ENCODE assay signal across 3 cellular contexts in the genomic region with DNA sequence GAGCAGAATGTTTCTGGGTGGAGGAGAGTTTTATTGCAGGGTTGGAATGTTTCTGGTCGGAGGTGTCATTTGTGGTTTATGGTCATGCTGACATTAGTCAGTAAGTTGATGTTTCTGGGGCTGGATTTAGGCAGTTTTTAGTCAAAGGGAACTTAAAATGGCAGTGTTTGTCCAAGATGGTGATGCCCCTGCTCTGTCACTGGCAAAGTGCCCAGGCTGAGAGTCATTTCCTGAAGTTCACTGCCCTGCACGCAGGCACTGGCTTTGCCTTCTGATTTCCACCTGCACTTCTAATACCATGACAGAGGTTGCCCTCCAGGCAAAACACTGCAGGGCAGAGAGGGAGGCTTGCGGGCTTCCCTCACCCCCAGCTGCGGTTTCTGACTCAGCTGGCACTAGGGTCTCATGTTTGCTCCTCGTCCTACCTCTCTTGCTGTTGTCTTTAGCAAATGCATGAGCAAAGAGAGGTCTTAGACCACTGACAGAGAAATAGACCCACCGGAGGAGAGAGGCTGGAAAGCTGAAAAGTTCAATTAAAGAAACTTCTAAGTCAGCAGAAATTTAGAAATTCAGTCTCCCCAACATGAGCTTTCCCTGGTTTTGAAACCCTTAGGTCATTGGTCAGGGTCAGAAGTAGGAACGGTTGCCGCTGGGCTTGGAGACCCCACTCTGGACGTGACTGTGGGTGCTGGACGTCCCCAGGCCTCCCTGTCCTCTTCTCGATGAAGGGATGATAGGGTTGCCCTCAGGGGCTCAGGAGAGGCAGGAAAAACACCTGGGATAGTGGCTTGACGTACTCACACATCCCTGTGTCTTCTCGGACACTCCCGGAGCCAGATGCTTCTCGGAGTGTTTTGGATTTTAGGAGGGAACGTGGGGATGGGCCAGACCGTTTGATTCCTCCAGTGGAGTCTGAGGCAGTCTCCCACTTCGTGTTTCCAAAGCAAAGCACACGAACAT.
TF ChIP-seq lines count a peak whose summit lies in the region.

No MANE protein-coding gene starts in this region.

TF ChIP-seq in SK-N-SH, 30 proteins besides CTCF, POLR2A, EP300 and RAD21:
- TF ChIP-seq, protein P1, sequence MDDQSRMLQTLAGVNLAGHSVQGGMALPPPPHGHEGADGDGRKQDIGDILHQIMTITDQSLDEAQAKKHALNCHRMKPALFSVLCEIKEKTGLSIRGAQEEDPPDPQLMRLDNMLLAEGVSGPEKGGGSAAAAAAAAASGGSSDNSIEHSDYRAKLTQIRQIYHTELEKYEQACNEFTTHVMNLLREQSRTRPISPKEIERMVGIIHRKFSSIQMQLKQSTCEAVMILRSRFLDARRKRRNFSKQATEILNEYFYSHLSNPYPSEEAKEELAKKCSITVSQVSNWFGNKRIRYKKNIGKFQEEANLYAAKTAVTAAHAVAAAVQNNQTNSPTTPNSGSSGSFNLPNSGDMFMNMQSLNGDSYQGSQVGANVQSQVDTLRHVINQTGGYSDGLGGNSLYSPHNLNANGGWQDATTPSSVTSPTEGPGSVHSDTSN (IDR thresholded peaks at IDR 0.05): peak; percentile 32; the same call in 1 of the 2 replicates
- peak; percentile 62 for TF ChIP-seq NFIC (IDR thresholded peaks at IDR 0.05; ENCODE audit: borderline replicate concordance)
- TF ChIP-seq, protein P2, sequence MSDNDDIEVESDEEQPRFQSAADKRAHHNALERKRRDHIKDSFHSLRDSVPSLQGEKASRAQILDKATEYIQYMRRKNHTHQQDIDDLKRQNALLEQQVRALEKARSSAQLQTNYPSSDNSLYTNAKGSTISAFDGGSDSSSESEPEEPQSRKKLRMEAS (IDR thresholded peaks at IDR 0.05; ENCODE audit: low read depth): no peak
- TF ChIP-seq TEAD4 (IDR thresholded peaks at IDR 0.05; ENCODE audit: borderline replicate concordance, insufficient read depth): 0 out of 2 replicates have a peak, but pooled peaks have one; percentile 16

TF ChIP-seq in SK-N-SH treated with all-trans-retinoic acid at 6 μM for 48 hours, 23 proteins besides CTCF, POLR2A, EP300 and RAD21:
- TF ChIP-seq BACH2 (CRISPR knock-in tag; IDR thresholded peaks at IDR 0.05; ENCODE audit: borderline replicate concordance) (no peak), SNAI2 (CRISPR knock-in tag; IDR thresholded peaks at IDR 0.05) (no peak), ZFP30 (CRISPR knock-in tag; IDR thresholded peaks at IDR 0.05) (no peak), PPARA (CRISPR knock-in tag; IDR thresholded peaks at IDR 0.05; ENCODE audit: borderline replicate concordance) (no peak), ZC3H10 (CRISPR knock-in tag; IDR thresholded peaks at IDR 0.05) (no peak), TOX (CRISPR knock-in tag; IDR thresholded peaks at IDR 0.05; ENCODE audit: borderline replicate concordance) (no peak), ARNTL (CRISPR knock-in tag; IDR thresholded peaks at IDR 0.05; ENCODE audit: borderline replicate concordance, low read depth) (no peak)
- TF ChIP-seq, protein P3, sequence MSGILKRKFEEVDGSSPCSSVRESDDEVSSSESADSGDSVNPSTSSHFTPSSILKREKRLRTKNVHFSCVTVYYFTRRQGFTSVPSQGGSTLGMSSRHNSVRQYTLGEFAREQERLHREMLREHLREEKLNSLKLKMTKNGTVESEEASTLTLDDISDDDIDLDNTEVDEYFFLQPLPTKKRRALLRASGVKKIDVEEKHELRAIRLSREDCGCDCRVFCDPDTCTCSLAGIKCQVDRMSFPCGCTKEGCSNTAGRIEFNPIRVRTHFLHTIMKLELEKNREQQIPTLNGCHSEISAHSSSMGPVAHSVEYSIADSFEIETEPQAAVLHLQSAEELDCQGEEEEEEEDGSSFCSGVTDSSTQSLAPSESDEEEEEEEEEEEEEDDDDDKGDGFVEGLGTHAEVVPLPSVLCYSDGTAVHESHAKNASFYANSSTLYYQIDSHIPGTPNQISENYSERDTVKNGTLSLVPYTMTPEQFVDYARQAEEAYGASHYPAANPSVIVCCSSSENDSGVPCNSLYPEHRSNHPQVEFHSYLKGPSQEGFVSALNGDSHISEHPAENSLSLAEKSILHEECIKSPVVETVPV (CRISPR knock-in tag; IDR thresholded peaks at IDR 0.05): no peak
- TF ChIP-seq, protein P4, sequence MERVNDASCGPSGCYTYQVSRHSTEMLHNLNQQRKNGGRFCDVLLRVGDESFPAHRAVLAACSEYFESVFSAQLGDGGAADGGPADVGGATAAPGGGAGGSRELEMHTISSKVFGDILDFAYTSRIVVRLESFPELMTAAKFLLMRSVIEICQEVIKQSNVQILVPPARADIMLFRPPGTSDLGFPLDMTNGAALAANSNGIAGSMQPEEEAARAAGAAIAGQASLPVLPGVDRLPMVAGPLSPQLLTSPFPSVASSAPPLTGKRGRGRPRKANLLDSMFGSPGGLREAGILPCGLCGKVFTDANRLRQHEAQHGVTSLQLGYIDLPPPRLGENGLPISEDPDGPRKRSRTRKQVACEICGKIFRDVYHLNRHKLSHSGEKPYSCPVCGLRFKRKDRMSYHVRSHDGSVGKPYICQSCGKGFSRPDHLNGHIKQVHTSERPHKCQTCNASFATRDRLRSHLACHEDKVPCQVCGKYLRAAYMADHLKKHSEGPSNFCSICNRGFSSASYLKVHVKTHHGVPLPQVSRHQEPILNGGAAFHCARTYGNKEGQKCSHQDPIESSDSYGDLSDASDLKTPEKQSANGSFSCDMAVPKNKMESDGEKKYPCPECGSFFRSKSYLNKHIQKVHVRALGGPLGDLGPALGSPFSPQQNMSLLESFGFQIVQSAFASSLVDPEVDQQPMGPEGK (CRISPR knock-in tag; IDR thresholded peaks at IDR 0.05; ENCODE audit: borderline replicate concordance): no peak
- TF ChIP-seq, protein P5, sequence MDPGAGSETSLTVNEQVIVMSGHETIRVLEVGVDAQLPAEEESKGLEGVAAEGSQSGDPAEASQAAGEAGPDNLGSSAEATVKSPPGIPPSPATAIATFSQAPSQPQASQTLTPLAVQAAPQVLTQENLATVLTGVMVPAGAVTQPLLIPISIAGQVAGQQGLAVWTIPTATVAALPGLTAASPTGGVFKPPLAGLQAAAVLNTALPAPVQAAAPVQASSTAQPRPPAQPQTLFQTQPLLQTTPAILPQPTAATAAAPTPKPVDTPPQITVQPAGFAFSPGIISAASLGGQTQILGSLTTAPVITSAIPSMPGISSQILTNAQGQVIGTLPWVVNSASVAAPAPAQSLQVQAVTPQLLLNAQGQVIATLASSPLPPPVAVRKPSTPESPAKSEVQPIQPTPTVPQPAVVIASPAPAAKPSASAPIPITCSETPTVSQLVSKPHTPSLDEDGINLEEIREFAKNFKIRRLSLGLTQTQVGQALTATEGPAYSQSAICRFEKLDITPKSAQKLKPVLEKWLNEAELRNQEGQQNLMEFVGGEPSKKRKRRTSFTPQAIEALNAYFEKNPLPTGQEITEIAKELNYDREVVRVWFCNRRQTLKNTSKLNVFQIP (CRISPR knock-in tag; IDR thresholded peaks at IDR 0.05; ENCODE audit: borderline replicate concordance, low read depth): no peak
- TF ChIP-seq, protein P6, sequence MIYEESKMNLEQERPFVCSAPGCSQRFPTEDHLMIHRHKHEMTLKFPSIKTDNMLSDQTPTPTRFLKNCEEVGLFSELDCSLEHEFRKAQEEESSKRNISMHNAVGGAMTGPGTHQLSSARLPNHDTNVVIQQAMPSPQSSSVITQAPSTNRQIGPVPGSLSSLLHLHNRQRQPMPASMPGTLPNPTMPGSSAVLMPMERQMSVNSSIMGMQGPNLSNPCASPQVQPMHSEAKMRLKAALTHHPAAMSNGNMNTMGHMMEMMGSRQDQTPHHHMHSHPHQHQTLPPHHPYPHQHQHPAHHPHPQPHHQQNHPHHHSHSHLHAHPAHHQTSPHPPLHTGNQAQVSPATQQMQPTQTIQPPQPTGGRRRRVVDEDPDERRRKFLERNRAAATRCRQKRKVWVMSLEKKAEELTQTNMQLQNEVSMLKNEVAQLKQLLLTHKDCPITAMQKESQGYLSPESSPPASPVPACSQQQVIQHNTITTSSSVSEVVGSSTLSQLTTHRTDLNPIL (CRISPR knock-in tag; IDR thresholded peaks at IDR 0.05; ENCODE audit: low read depth): no peak

TF ChIP-seq in K562, 482 proteins besides CTCF, POLR2A, EP300 and RAD21:
- TF ChIP-seq RCOR1 (IDR thresholded peaks at IDR 0.05; ENCODE audit: borderline replicate concordance in 1 of 2, low read depth in 2 of 2, low read length in 2 of 2): no peak
- TF ChIP-seq, protein P7, sequence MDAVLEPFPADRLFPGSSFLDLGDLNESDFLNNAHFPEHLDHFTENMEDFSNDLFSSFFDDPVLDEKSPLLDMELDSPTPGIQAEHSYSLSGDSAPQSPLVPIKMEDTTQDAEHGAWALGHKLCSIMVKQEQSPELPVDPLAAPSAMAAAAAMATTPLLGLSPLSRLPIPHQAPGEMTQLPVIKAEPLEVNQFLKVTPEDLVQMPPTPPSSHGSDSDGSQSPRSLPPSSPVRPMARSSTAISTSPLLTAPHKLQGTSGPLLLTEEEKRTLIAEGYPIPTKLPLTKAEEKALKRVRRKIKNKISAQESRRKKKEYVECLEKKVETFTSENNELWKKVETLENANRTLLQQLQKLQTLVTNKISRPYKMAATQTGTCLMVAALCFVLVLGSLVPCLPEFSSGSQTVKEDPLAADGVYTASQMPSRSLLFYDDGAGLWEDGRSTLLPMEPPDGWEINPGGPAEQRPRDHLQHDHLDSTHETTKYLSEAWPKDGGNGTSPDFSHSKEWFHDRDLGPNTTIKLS (IDR thresholded peaks at IDR 0.05; ENCODE audit: borderline replicate concordance, low read depth): no peak
- TF ChIP-seq, protein P8, sequence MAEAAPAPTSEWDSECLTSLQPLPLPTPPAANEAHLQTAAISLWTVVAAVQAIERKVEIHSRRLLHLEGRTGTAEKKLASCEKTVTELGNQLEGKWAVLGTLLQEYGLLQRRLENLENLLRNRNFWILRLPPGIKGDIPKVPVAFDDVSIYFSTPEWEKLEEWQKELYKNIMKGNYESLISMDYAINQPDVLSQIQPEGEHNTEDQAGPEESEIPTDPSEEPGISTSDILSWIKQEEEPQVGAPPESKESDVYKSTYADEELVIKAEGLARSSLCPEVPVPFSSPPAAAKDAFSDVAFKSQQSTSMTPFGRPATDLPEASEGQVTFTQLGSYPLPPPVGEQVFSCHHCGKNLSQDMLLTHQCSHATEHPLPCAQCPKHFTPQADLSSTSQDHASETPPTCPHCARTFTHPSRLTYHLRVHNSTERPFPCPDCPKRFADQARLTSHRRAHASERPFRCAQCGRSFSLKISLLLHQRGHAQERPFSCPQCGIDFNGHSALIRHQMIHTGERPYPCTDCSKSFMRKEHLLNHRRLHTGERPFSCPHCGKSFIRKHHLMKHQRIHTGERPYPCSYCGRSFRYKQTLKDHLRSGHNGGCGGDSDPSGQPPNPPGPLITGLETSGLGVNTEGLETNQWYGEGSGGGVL (CRISPR knock-in tag; IDR thresholded peaks at IDR 0.05): no peak
- TF ChIP-seq ZNF12 (CRISPR knock-in tag; IDR thresholded peaks at IDR 0.05): no peak
- peak; percentile 30; the same call in 1 of the 2 replicates for TF ChIP-seq ZNF316 (IDR thresholded peaks at IDR 0.05)
